In the genomic region with DNA sequence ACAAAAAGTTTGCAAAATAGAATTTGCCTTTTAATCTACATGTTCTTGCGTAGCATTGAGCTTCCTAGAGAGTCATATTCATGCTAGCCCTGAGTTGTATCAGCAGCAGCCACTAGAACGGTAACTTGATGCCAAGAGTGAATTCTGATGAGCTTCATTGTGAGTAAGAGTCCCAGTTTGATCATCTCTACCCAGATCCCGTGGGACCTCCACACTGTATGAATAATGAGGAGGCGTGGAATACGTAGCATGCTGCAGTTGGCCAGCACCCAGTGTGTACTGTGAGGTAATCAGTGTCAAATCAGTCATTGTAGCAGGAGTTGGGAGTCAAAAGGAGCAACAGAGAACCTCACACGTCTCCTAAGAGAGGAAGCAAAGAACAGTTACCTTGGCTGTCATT, we compare ENCODE assay signal across 1 cellular context.
TF ChIP-seq lines count a peak whose summit lies in the region.

No MANE protein-coding gene starts in this region.

TF ChIP-seq in GM23338, 12 proteins besides CTCF, POLR2A, EP300 and RAD21 (continued from another document):
- TF ChIP-seq, protein P1, sequence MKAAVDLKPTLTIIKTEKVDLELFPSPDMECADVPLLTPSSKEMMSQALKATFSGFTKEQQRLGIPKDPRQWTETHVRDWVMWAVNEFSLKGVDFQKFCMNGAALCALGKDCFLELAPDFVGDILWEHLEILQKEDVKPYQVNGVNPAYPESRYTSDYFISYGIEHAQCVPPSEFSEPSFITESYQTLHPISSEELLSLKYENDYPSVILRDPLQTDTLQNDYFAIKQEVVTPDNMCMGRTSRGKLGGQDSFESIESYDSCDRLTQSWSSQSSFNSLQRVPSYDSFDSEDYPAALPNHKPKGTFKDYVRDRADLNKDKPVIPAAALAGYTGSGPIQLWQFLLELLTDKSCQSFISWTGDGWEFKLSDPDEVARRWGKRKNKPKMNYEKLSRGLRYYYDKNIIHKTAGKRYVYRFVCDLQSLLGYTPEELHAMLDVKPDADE (IDR thresholded peaks at IDR 0.05), result no peak
- TF ChIP-seq POLR2AphosphoS5 (IDR thresholded peaks at IDR 0.05; ENCODE audit: low read depth), result no peak
- no peak for TF ChIP-seq EZH2phosphoT487 (IDR thresholded peaks at IDR 0.05; ENCODE audit: unreplicated experiment)
- TF ChIP-seq STAT1 (IDR thresholded peaks at IDR 0.05; ENCODE audit: unreplicated experiment), result no peak
- no peak for TF ChIP-seq ZNF331 (CRISPR knock-in tag; IDR thresholded peaks at IDR 0.05; ENCODE audit: low read depth)
- TF ChIP-seq NANOG (IDR thresholded peaks at IDR 0.05; ENCODE audit: borderline replicate concordance), result no peak
- TF ChIP-seq, protein P2, sequence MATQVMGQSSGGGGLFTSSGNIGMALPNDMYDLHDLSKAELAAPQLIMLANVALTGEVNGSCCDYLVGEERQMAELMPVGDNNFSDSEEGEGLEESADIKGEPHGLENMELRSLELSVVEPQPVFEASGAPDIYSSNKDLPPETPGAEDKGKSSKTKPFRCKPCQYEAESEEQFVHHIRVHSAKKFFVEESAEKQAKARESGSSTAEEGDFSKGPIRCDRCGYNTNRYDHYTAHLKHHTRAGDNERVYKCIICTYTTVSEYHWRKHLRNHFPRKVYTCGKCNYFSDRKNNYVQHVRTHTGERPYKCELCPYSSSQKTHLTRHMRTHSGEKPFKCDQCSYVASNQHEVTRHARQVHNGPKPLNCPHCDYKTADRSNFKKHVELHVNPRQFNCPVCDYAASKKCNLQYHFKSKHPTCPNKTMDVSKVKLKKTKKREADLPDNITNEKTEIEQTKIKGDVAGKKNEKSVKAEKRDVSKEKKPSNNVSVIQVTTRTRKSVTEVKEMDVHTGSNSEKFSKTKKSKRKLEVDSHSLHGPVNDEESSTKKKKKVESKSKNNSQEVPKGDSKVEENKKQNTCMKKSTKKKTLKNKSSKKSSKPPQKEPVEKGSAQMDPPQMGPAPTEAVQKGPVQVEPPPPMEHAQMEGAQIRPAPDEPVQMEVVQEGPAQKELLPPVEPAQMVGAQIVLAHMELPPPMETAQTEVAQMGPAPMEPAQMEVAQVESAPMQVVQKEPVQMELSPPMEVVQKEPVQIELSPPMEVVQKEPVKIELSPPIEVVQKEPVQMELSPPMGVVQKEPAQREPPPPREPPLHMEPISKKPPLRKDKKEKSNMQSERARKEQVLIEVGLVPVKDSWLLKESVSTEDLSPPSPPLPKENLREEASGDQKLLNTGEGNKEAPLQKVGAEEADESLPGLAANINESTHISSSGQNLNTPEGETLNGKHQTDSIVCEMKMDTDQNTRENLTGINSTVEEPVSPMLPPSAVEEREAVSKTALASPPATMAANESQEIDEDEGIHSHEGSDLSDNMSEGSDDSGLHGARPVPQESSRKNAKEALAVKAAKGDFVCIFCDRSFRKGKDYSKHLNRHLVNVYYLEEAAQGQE (IDR thresholded peaks at IDR 0.05; ENCODE audit: unreplicated experiment), result no peak
- TF ChIP-seq ZNF114 (CRISPR knock-in tag; IDR thresholded peaks at IDR 0.05), result no peak
- TF ChIP-seq JUNB (IDR thresholded peaks at IDR 0.05; ENCODE audit: unreplicated experiment), result no peak
